ENCODE assay signal across 24 cellular contexts in genomic region chrX:7514871-7515599, GRCh38.
DNase-seq lines count a peak whose midpoint lies in the region; ATAC-seq, FAIRE-seq and TF ChIP-seq lines count a peak whose summit lies in the region.
"Had no signal": no experiment of that assay in that cellular context is flagged by ENCODE, and none has a peak within 500 bp of the region (broad histone marks: within the 10 kb centered on the region; RNA-seq: fewer than 3 reads in every experiment).

No MANE protein-coding gene starts in this region.

- no peak for FAIRE-seq in bronchial epithelial cell (lab: Jason Lieb, UNC)
- FAIRE-seq: GM18507 had no signal

- no peak for TF ChIP-seq CTCF in bronchial epithelial cell (IDR thresholded peaks at IDR 0.05; ENCODE audit: insufficient read depth, low read length, severe bottlenecking)
- TF ChIP-seq CTCF in progenitor cell of endocrine pancreas (IDR thresholded peaks at IDR 0.05; ENCODE audit: unreplicated experiment), result no peak
- TF ChIP-seq CTCF in CD4-positive, alpha-beta T cell (IDR thresholded peaks at IDR 0.05), result no peak
- TF ChIP-seq CTCF in WTC11 (IDR thresholded peaks at IDR 0.05), result no peak

- H3K9me3 ChIP-seq in CD4-positive, alpha-beta T cell (ENCODE audit: control insufficient read depth, low read length), result no peaks in the 10 kb centered on the region
- H3K9me3 ChIP-seq: body of pancreas, gastroesophageal sphincter, mucosa of descending colon, psoas muscle had no signal

- in situ Hi-C loops in Caki2 (cut with HindIII; ENCODE audit: low pct_unique_long_range_greater_than_20kb, low sequenced_read_pairs), result no loop called here

- no peak overlapping the region for H3K4me3 ChIP-seq in bronchial epithelial cell (ENCODE audit: low read depth, low read length)
- H3K4me3 ChIP-seq: body of pancreas, coronary artery, gastroesophageal sphincter, mucosa of descending colon, psoas muscle, smooth muscle cell had no signal

- no peaks in the 10 kb centered on the region for H3K4me1 Mint-ChIP-seq in progenitor cell of endocrine pancreas (ENCODE audit: low read depth)
- H3K4me1 Mint-ChIP-seq in CD4-positive, alpha-beta T cell (ENCODE audit: low read depth), result no peaks in the 10 kb centered on the region
- H3K4me1 Mint-ChIP-seq in WTC11, result peaks cover 4% of the 10 kb centered on the region

- H3K9me3 Mint-ChIP-seq in progenitor cell of endocrine pancreas (ENCODE audit: low read depth) (peaks cover 12% of the 10 kb centered on the region), WTC11 (peaks cover 11% of the 10 kb centered on the region)
- H3K9me3 Mint-ChIP-seq in CD4-positive, alpha-beta T cell, result no peaks in the 10 kb centered on the region

- DNase-seq in Caki2 (ENCODE audit: low read depth) (peak; percentile 38), M059J (ENCODE audit: low read depth) (peak; percentile 36), bronchial epithelial cell (ENCODE audit: low read depth) (peak; percentile 66), progenitor cell of endocrine pancreas (ENCODE audit: low spot score, unreplicated experiment) (no peak), WTC11 (ENCODE audit: low spot score) (no peak), NCI-H1436 (lab: John Stamatoyannopoulos, UW) (no peak)
- DNase-seq in CD4-positive, alpha-beta T cell, result no peak
- DNase-seq: body of pancreas; CD8-positive, alpha-beta T cell; DMS79; left colon; mucosa of descending colon; NCI-H146; NCI-H2227 treated with DMSO at 0.1 percent for 48 hours; stimulated activated CD4-positive, alpha-beta T cell treated with anti-CD3 and anti-CD28 coated beads, Interleukin-4, amount 100 ng/mL, for 4 hours had no signal

- POLR2A ChIA-PET in CD4-positive, alpha-beta T cell (lab: Charles Lee), result no interaction called here
- POLR2A ChIA-PET in WTC11 (lab: Charles Lee), result no interaction called here

- no peak for ATAC-seq in CD4-positive, alpha-beta T cell (ENCODE audit: poor library complexity)
- ATAC-seq in WTC11, result no peak
- no peak for ATAC-seq in GM19455 (IDR thresholded peaks at IDR 0.05; ENCODE audit: unreplicated experiment)
- ATAC-seq: activated naive CD4-positive, alpha-beta T cell treated with anti-CD3 and anti-CD28 coated beads, Interleukin-2, amount 50 U/mL, for 72 hours; body of pancreas; CD8-positive, alpha-beta T cell; gastroesophageal sphincter; left colon; mucosa of descending colon; SK-N-SH treated with all-trans-retinoic acid at 6 μM for 48 hours had no signal

- H3K27ac Mint-ChIP-seq in progenitor cell of endocrine pancreas (peak overlapping the region; percentile 35), WTC11 (no peak overlapping the region)
- H3K27ac Mint-ChIP-seq in CD4-positive, alpha-beta T cell, result no peak overlapping the region
- H3K27ac Mint-ChIP-seq: activated naive CD4-positive, alpha-beta T cell treated with anti-CD3 and anti-CD28 coated beads, Interleukin-2, amount 50 U/mL, for 72 hours; CD8-positive, alpha-beta T cell had no signal

- H3K4me3 Mint-ChIP-seq in progenitor cell of endocrine pancreas (ENCODE audit: low read depth) (no peak overlapping the region), WTC11 (no peak overlapping the region)
- no peak overlapping the region for H3K4me3 Mint-ChIP-seq in CD4-positive, alpha-beta T cell
- H3K4me3 Mint-ChIP-seq: CD8-positive, alpha-beta T cell; neural crest cell had no signal

- H3K27me3 Mint-ChIP-seq in progenitor cell of endocrine pancreas (no peaks in the 10 kb centered on the region), WTC11 (ENCODE audit: low read depth) (no peaks in the 10 kb centered on the region)
- no peaks in the 10 kb centered on the region for H3K27me3 Mint-ChIP-seq in CD4-positive, alpha-beta T cell

- intact Hi-C loops in CD4-positive, alpha-beta T cell (cut with DNase I, micrococcal nuclease), result no loop called here

- no peak overlapping the region for H3K27ac ChIP-seq in CD4-positive, alpha-beta T cell (ENCODE audit: low read depth, low read length)
- H3K27ac ChIP-seq: body of pancreas, coronary artery, gastroesophageal sphincter, psoas muscle had no signal

- CTCF ChIA-PET in CD4-positive, alpha-beta T cell (lab: Charles Lee), result no interaction called here
- CTCF ChIA-PET in WTC11 (lab: Charles Lee), result no interaction called here

- H3K27me3 ChIP-seq in bronchial epithelial cell (ENCODE audit: control insufficient read depth, insufficient read depth, low read length), result no peaks in the 10 kb centered on the region
- H3K27me3 ChIP-seq in CD4-positive, alpha-beta T cell (ENCODE audit: control insufficient read depth, insufficient read depth, low read length), result no peaks in the 10 kb centered on the region
- H3K27me3 ChIP-seq: body of pancreas, gastroesophageal sphincter had no signal

- H3K36me3 ChIP-seq in bronchial epithelial cell (ENCODE audit: control insufficient read depth, insufficient read depth, low read length), result no peaks in the 10 kb centered on the region
- H3K36me3 ChIP-seq: gastroesophageal sphincter had no signal

- peaks cover 2% of the 10 kb centered on the region for H3K36me3 Mint-ChIP-seq in progenitor cell of endocrine pancreas (ENCODE audit: insufficient read depth)
- no peaks in the 10 kb centered on the region for H3K36me3 Mint-ChIP-seq in CD4-positive, alpha-beta T cell (ENCODE audit: low read depth)
- no peaks in the 10 kb centered on the region for H3K36me3 Mint-ChIP-seq in WTC11
- H3K36me3 Mint-ChIP-seq: activated naive CD4-positive, alpha-beta T cell treated with anti-CD3 and anti-CD28 coated beads, Interleukin-2, amount 50 U/mL, for 72 hours; CD8-positive, alpha-beta T cell had no signal

TF ChIP-seq in WTC11, 78 proteins besides CTCF, POLR2A, EP300 and RAD21 (continues in another document):
- TF ChIP-seq ZSCAN18 (CRISPR knock-in tag; IDR thresholded peaks at IDR 0.05), result no peak
- TF ChIP-seq HMGA2 (CRISPR knock-in tag; IDR thresholded peaks at IDR 0.05), result no peak
- TF ChIP-seq ZNF425 (CRISPR knock-in tag; conservative IDR thresholded peaks at IDR 0.05), result no peak
- no peak for TF ChIP-seq ATF6 (CRISPR knock-in tag; IDR thresholded peaks at IDR 0.05)
- no peak for TF ChIP-seq ZNF219 (CRISPR knock-in tag; IDR thresholded peaks at IDR 0.05; ENCODE audit: borderline replicate concordance)
- no peak for TF ChIP-seq JAZF1 (CRISPR knock-in tag; IDR thresholded peaks at IDR 0.05)
- no peak for TF ChIP-seq HMGXB4 (CRISPR knock-in tag; IDR thresholded peaks at IDR 0.05)
- no peak for TF ChIP-seq CREM (CRISPR knock-in tag; IDR thresholded peaks at IDR 0.05)

Comparison
In these comparisons a context has a peak if more than half of its experiments do, and no peak if none do; other contexts are left out.
1. DNase-seq: peak in Caki2 (single experiment), M059J (single experiment) and bronchial epithelial cell (single experiment); none in progenitor cell of endocrine pancreas (single experiment), CD4-positive, alpha-beta T cell (0 of 10), WTC11 (single experiment) and NCI-H1436 (single experiment).